11 cellular contexts compared by ENCODE assay signal in the genomic region with DNA sequence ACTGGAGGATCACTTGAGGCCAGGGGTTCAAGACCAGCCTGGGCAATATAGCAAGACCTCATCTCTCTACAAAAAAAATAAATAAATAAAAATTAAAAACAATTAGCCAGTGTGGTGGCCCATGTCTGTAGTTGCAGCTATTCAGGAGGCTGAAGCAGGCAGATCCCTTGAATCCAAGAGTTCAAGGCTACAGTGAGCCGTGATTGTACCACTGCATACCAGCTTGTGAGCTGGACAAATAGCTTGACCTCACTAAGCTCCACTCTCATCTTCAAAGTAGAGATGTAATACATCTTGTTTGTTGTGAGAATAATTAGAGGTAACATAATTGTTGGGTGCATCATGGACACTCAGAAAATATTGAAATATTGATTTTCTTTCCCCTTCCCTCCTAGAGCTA.
"Had no signal": no experiment of that assay in that cellular context is flagged by ENCODE, and none has a peak within 500 bp of the region (broad histone marks: within the 10 kb centered on the region; RNA-seq: fewer than 3 reads in every experiment).

No MANE protein-coding gene starts in this region.

- FAIRE-seq: H1, H54 had no signal

- DNase-seq: GM23248, GOT3, H7, H9, HCEC 1CT, HFFc6 had no signal

- H2AFZ ChIP-seq: GM23248, GM23338 had no signal

- H3K4me2 ChIP-seq: GM23338 had no signal

- H3K4me1 ChIP-seq: HAP-1 had no signal

- ATAC-seq: GM23338, HCT116 had no signal

- H3K4me3 ChIP-seq: GM23248, GM23338, HAP-1 had no signal

- H3K9me3 ChIP-seq: HAP-1 had no signal

- H3K9ac ChIP-seq: GM23248 had no signal

- H3K36me3 ChIP-seq: HAP-1 had no signal

- H3K27ac ChIP-seq: GM23248 had no signal
